ENCODE assay signal across 10 cellular contexts in the genomic region with DNA sequence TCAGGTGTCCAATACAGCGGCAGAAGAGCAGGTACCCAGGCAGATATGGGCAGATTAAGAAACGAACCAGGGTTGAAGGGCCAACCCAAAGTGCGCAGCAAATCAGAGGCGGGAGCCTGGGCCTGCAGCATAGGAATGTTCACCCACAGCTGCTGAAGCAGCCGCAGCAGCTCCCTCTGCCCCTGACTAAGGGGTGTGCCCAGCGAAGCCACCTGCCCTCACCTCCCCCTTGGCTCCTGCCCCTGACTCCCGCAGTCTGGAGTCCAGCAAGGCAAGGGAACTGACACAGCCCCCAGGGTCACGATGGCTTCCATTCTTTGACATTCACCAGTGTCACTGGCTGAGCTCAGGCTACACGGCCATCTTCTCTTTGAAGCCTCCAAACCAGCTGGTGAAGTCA. TPM values are rescaled to one million over a fixed set of nuclear protein-coding genes. Genes with fewer than 3 reads are reported as not detected.
A peak's percentile ranks its signal among the peaks of the same experiment; 100 is the strongest.
DNase-seq lines count a peak whose midpoint lies in the region; ATAC-seq, FAIRE-seq and TF ChIP-seq lines count a peak whose summit lies in the region.
"Had no signal": no experiment of that assay in that cellular context is flagged by ENCODE, and none has a peak within 500 bp of the region (broad histone marks: within the 10 kb centered on the region; RNA-seq: fewer than 3 reads in every experiment).

No MANE protein-coding gene starts in this region.

- H3K9me3 Mint-ChIP-seq in MCF 10A (ENCODE audit: unreplicated experiment): no peaks in the 10 kb centered on the region
- no peaks in the 10 kb centered on the region for H3K9me3 Mint-ChIP-seq in naive thymus-derived CD4-positive, alpha-beta T cell

- H3K27me3 ChIP-seq in mammary epithelial cell (ENCODE audit: insufficient read depth, low read length) (no peaks in the 10 kb centered on the region), K562 (ENCODE audit: control insufficient read depth in 2 of 2, insufficient read depth in 2 of 2, low read length in 2 of 2) (no peaks in the 10 kb centered on the region)
- H3K27me3 ChIP-seq in naive thymus-derived CD4-positive, alpha-beta T cell (ENCODE audit: control insufficient read depth in 2 of 2, insufficient read depth in 2 of 2, low read length in 2 of 2): no peaks in the 10 kb centered on the region

- no peaks in the 10 kb centered on the region for H3K36me3 ChIP-seq in mammary epithelial cell (ENCODE audit: insufficient read depth, low read length)
- no peaks in the 10 kb centered on the region for H3K36me3 ChIP-seq in K562 (ENCODE audit: control insufficient read depth, insufficient read depth, low read length)
- H3K36me3 ChIP-seq in naive thymus-derived CD4-positive, alpha-beta T cell (ENCODE audit: control insufficient read depth in 2 of 3, insufficient read depth in 3 of 3, low read length in 3 of 3): no peaks in the 10 kb centered on the region

- H3K36me3 Mint-ChIP-seq in MCF 10A (ENCODE audit: insufficient read depth, unreplicated experiment): peaks cover 2% of the 10 kb centered on the region
- peaks cover 0 to 3% (median 0%) of the 10 kb centered on the region in 5 donors for H3K36me3 Mint-ChIP-seq in naive thymus-derived CD4-positive, alpha-beta T cell

- TF ChIP-seq POLR2A in K562 (conservative IDR thresholded peaks at IDR 0.05): no peak

- FAIRE-seq in K562 (lab: Jason Lieb, UNC): no peak

- peak overlapping the region; percentile 67 for H3K27ac Mint-ChIP-seq in MCF 10A (ENCODE audit: low read depth, unreplicated experiment)
- peak overlapping the region; percentile 72 to 93 (median 86) for H3K27ac Mint-ChIP-seq in naive thymus-derived CD4-positive, alpha-beta T cell

- BruUV-seq in MCF 10A (replicated peaks; lab: Mats Ljungman, UMichigan): no TSS peak
- no TSS peak for BruUV-seq in mammary epithelial cell (replicated peaks; lab: Mats Ljungman, UMichigan)
- no TSS peak for BruUV-seq in K562 (replicated peaks; lab: Mats Ljungman, UMichigan)

- H3K9ac ChIP-seq in mammary epithelial cell (ENCODE audit: insufficient read depth, low read length) (no peak overlapping the region), K562 (ENCODE audit: insufficient read depth in 1 of 2, low read depth in 2 of 2, low read length in 2 of 2) (peak overlapping the region in 1 of 2 experiments; percentile 76; a peak in 2 of 4 replicates)

- H3K4me2 ChIP-seq in mammary epithelial cell (ENCODE audit: insufficient read depth, low read depth, low read length): no peak overlapping the region
- H3K4me2 ChIP-seq in K562 (ENCODE audit: insufficient read depth, low read length): no peak overlapping the region

- no peak overlapping the region for H3K4me3 ChIP-seq in mammary epithelial cell (replicated peaks in 1 of 3; ENCODE audit: insufficient read depth in 1 of 3, low read depth in 2 of 3, low read length in 3 of 3)
- H3K4me3 ChIP-seq in K562: no peak overlapping the region
- no peak overlapping the region for H3K4me3 ChIP-seq in naive thymus-derived CD4-positive, alpha-beta T cell (ENCODE audit: low read length)

- ATAC-seq in K562: no peak
- ATAC-seq in naive thymus-derived CD4-positive, alpha-beta T cell: no peak
- ATAC-seq in GM19467 (IDR thresholded peaks at IDR 0.05; ENCODE audit: unreplicated experiment): no peak
- ATAC-seq in GM19023 (IDR thresholded peaks at IDR 0.05; ENCODE audit: unreplicated experiment): no peak
- no peak for ATAC-seq in GM19035 (IDR thresholded peaks at IDR 0.05; ENCODE audit: unreplicated experiment)

- intact Hi-C loops in MCF 10A (cut with micrococcal nuclease): no loop called here
- intact Hi-C loops in mammary epithelial cell (cut with micrococcal nuclease): no loop called here
- intact Hi-C loops in K562 (cut with micrococcal nuclease): no loop called here
- intact Hi-C loops in naive thymus-derived CD4-positive, alpha-beta T cell (cut with micrococcal nuclease): loop anchor here in 1 of 2 donors (5.0 kb wide), 1 partner anchor 938 kb away; no protein-coding TSS in a partner anchor

- H3K4me1 Mint-ChIP-seq in MCF 10A (ENCODE audit: insufficient read depth, unreplicated experiment): peaks cover 17% of the 10 kb centered on the region
- H3K4me1 Mint-ChIP-seq in naive thymus-derived CD4-positive, alpha-beta T cell: peaks cover 21 to 68% (median 63%) of the 10 kb centered on the region in 7 donors

- no peak for TF ChIP-seq RAD21 in K562 (CRISPR knock-in tag; conservative IDR thresholded peaks at IDR 0.05 in 1 of 2, IDR thresholded peaks at IDR 0.05 in 1 of 2)

- TF ChIP-seq EP300 in K562 (IDR thresholded peaks at IDR 0.05; ENCODE audit: low read length): no peak

- no peaks in the 10 kb centered on the region for H3K27me3 Mint-ChIP-seq in MCF 10A (ENCODE audit: insufficient read depth, unreplicated experiment)
- H3K27me3 Mint-ChIP-seq in naive thymus-derived CD4-positive, alpha-beta T cell: no peaks in the 10 kb centered on the region

- H2AFZ ChIP-seq in mammary epithelial cell (ENCODE audit: low read depth, low read length) (no peak overlapping the region), K562 (ENCODE audit: low read depth, low read length) (peak overlapping the region; percentile 76; the same call in 1 of the 2 replicates)

- H3K9me1 ChIP-seq in K562 (ENCODE audit: control insufficient read depth, insufficient read depth, low read length): no peaks in the 10 kb centered on the region

- no peak overlapping the region for H3K4me3 Mint-ChIP-seq in MCF 10A (ENCODE audit: unreplicated experiment)
- peak overlapping the region; percentile 51 to 83 (median 61) for H3K4me3 Mint-ChIP-seq in naive thymus-derived CD4-positive, alpha-beta T cell

- CTCF ChIA-PET in MCF 10A (lab: Yijun Ruan, JAX): interaction anchor here (0.5 to 6.9 kb wide), 8 partner anchors 9 to 936 kb away, joined by 3 to 128 read pairs (median 6); no protein-coding TSS in a partner anchor
- CTCF ChIA-PET in mammary epithelial cell (lab: Charles Lee; ENCODE audit: low non-redundant PET): interaction anchor here (0.9 kb wide), 1 partner anchor 315 kb away, joined by 4 read pairs; no protein-coding TSS in a partner anchor
- CTCF ChIA-PET in K562 (lab: Yijun Ruan, JAX; ENCODE audit: low intra/inter-chr PET ratio): interaction anchor here (0.7 kb wide), 1 partner anchor 103 kb away, joined by 3 read pairs; no protein-coding TSS in a partner anchor
- CTCF ChIA-PET in naive thymus-derived CD4-positive, alpha-beta T cell (lab: Charles Lee): interaction anchor here (0.6 to 10.6 kb wide), 12 partner anchors 9 to 983 kb away, joined by 3 to 219 read pairs (median 4); a partner anchor contains a TSS

- WGBS in mammary epithelial cell (ENCODE audit: low coverage, missing lambda C conversion rate): 97% methylated on average over 8 of the region's 9 CpGs
- WGBS in K562 (ENCODE audit: insufficient coverage, low coverage, missing lambda C conversion rate): 65% methylated on average over 5 of the region's 9 CpGs

- DNase-seq in MCF 10A (ENCODE audit: unreplicated experiment) (no peak), mammary epithelial cell (no peak), K562 (ENCODE audit: extremely low read depth in 1 of 4, low spot score in 3 of 4) (no peak), A172 (ENCODE audit: low spot score) (no peak)
- DNase-seq in naive thymus-derived CD4-positive, alpha-beta T cell: no peak
- DNase-seq: anterior cingulate cortex, SHP77 had no signal

- no peak for TF ChIP-seq CTCF in MCF 10A (IDR thresholded peaks at IDR 0.05; ENCODE audit: unreplicated experiment)
- no peak for TF ChIP-seq CTCF in mammary epithelial cell (conservative IDR thresholded peaks at IDR 0.05 in 1 of 2, IDR thresholded peaks at IDR 0.05 in 1 of 2; ENCODE audit: extremely low read depth in 1 of 2, insufficient read depth in 1 of 2, low read depth in 1 of 2, low read length in 2 of 2)
- no peak for TF ChIP-seq CTCF in K562 (IDR thresholded peaks at IDR 0.05 in 2 of 3, conservative IDR thresholded peaks at IDR 0.05 in 1 of 3; ENCODE audit: insufficient read depth in 2 of 3, low read depth in 1 of 3, low read length in 3 of 3)

- H3K79me2 ChIP-seq in mammary epithelial cell (ENCODE audit: insufficient read depth, low read length) (peaks cover 9% of the 10 kb centered on the region), K562 (ENCODE audit: control insufficient read depth, insufficient read depth, low read length) (peaks cover 5% of the 10 kb centered on the region; the same call in 2 of the 3 replicates)

- H3K27ac ChIP-seq in mammary epithelial cell (ENCODE audit: insufficient read depth, low read depth, low read length) (no peak overlapping the region), K562 (ENCODE audit: extremely low read depth, low read depth, low read length) (no peak overlapping the region)
- peak overlapping the region; percentile 67 for H3K27ac ChIP-seq in naive thymus-derived CD4-positive, alpha-beta T cell (ENCODE audit: low read depth, low read length)

- dilution Hi-C loops in mammary epithelial cell (cut with HindIII; ENCODE audit: low sequenced_read_pairs): loop anchor here (25.0 kb wide), 2 partner anchors 558 to 883 kb away; no protein-coding TSS in a partner anchor

- POLR2A ChIA-PET in MCF 10A (lab: Yijun Ruan, JAX): interaction anchor here (1.3 to 7.6 kb wide), 3 partner anchors 25 to 570 kb away, joined by 6 to 86 read pairs (median 17); a partner anchor contains a TSS
- POLR2A ChIA-PET in K562 (lab: Yijun Ruan, JAX): interaction anchor here (1.3 kb wide), 1 partner anchor 9 kb away, joined by 3 read pairs; no protein-coding TSS in a partner anchor
- POLR2A ChIA-PET in naive thymus-derived CD4-positive, alpha-beta T cell (lab: Charles Lee): interaction anchor here (0.7 to 23.4 kb wide), 11 partner anchors 9 to 569 kb away, joined by 3 to 1273 read pairs (median 3); a partner anchor contains a TSS

- H3K4me1 ChIP-seq in mammary epithelial cell (ENCODE audit: insufficient read depth, low read length) (peaks cover 27% of the 10 kb centered on the region), K562 (replicated peaks in 1 of 2; ENCODE audit: control insufficient read depth in 2 of 2, insufficient read depth in 2 of 2, low read length in 2 of 2) (peaks cover 25 to 35% of the 10 kb centered on the region in 2 experiments; a peak in 4 of 5 replicates)
- H3K4me1 ChIP-seq in naive thymus-derived CD4-positive, alpha-beta T cell (ENCODE audit: control insufficient read depth in 2 of 2, insufficient read depth in 2 of 2, low read length in 2 of 2): peaks cover 35 to 39% of the 10 kb centered on the region in 2 donors

- H4K20me1 ChIP-seq in mammary epithelial cell (ENCODE audit: insufficient read depth, low read length) (no peaks in the 10 kb centered on the region), K562 (replicated peaks; ENCODE audit: control insufficient read depth, insufficient read depth, low read length) (no peaks in the 10 kb centered on the region)

- no peaks in the 10 kb centered on the region for H3K9me3 ChIP-seq in mammary epithelial cell (replicated peaks; ENCODE audit: insufficient read depth, low read length)
- H3K9me3 ChIP-seq in K562 (replicated peaks; ENCODE audit: control insufficient read depth, insufficient read depth, low read depth, low read length): no peaks in the 10 kb centered on the region
- no peaks in the 10 kb centered on the region for H3K9me3 ChIP-seq in naive thymus-derived CD4-positive, alpha-beta T cell (ENCODE audit: control insufficient read depth in 2 of 3, low read length in 3 of 3)

- in situ Hi-C loops in mammary epithelial cell (cut with MboI; ENCODE audit: low sequenced_read_pairs in 2 of 2): loop anchor here (5.0 to 10.0 kb wide), 3 partner anchors 575 to 888 kb away; no protein-coding TSS in a partner anchor
- in situ Hi-C loops in K562 (cut with MboI): loop anchor here (10.0 kb wide), 2 partner anchors 575 to 885 kb away; no protein-coding TSS in a partner anchor

RNA-seq across cellular contexts. Expression of a gene that starts 27.3 kb away (rescaled TPM):
- total RNA-seq in MCF 10A (2022) (376 and 426 TPM in 2 replicates), mammary epithelial cell (100 to 1,000 TPM; 169 to 373 TPM), K562 (2014; rRNA removed) (5.3 and 6.2 TPM in 2 replicates), K562 (2014; rRNA removed; fragmentation: Illumina TruSeq; extraction: Trizol) (3.2 and 4.0 TPM in 2 replicates), K562 (2015; rRNA removed; fragmentation: Illumina TruSeq; extraction: Trizol) (3.7 and 3.8 TPM in 2 replicates), K562 (2021) (26.6 and 27.2 TPM in 2 replicates)
- polyA plus RNA-seq in mammary epithelial cell (140 TPM), K562 (2011; rRNA removed) (3.7 and 6.6 TPM in 2 replicates), K562 (2014; fragmentation: Illumina TruSeq; extraction: Trizol) (13.7 and 15.5 TPM in 2 replicates), K562 (2014; fragmentation: Nextera tagmentation; extraction: Ambion mirVana) (1 to 10 TPM; 1.3 to 3.2 TPM), K562 (2014; rRNA removed) (11.1 and 11.7 TPM in 2 replicates)
- polyA minus RNA-seq in mammary epithelial cell: 99.0 TPM
- total RNA-seq in K562 (2011; cell fraction: chromatin; rRNA removed; ENCODE audit: low replicate concordance): 11.8 and 14.3 TPM in 2 replicates
- 10.0 and 12.0 TPM in 2 replicates for total RNA-seq in K562 (2011; cell fraction: nucleolus; rRNA removed)
- 10.0 and 20.1 TPM in 2 replicates for total RNA-seq in K562 (2011; cell fraction: nucleoplasm; rRNA removed)
- polyA plus RNA-seq in K562 (2011; cell fraction: cytosol; rRNA removed): 10.0 and 19.9 TPM in 2 replicates
- polyA plus RNA-seq in K562 (2011; cell fraction: nucleus; rRNA removed): 14.4 and 33.2 TPM in 2 replicates
- polyA plus RNA-seq in K562 (2012): 9.5 and 18.5 TPM in 2 replicates
- polyA minus RNA-seq in K562 (2011; rRNA and poly(A)+ RNA removed): 3.1 TPM in 2 replicates
- polyA minus RNA-seq in K562 (2011; cell fraction: cytosol; rRNA and poly(A)+ RNA removed): 15.1 and 34.9 TPM in 2 replicates
- polyA minus RNA-seq in K562 (2011; cell fraction: nucleus; rRNA and poly(A)+ RNA removed): 9.0 and 10.3 TPM in 2 replicates
- 100 to 1,000 TPM in 4 of 5 experiments, 10 to 100 TPM in 1; 82.0 to 231 (median 203) TPM for total RNA-seq in naive thymus-derived CD4-positive, alpha-beta T cell
- 100 to 1,000 TPM in 1 of 2 donors, 10 to 100 TPM in 1; 85.6 to 160 TPM for polyA plus RNA-seq in naive thymus-derived CD4-positive, alpha-beta T cell
- 39.7 and 49.7 TPM in 2 replicates for total RNA-seq in A172 (2014; rRNA removed; shearing (Covaris generic))
